15 cellular contexts compared by ENCODE assay signal in genomic region chrY:16636254-16636653, GRCh38.
DNase-seq lines count a peak whose midpoint lies in the region; ATAC-seq, FAIRE-seq and TF ChIP-seq lines count a peak whose summit lies in the region.
"Had no signal": no experiment of that assay in that cellular context is flagged by ENCODE, and none has a peak within 500 bp of the region (broad histone marks: within the 10 kb centered on the region; RNA-seq: fewer than 3 reads in every experiment).

No MANE protein-coding gene starts in this region.

- no peak overlapping the region for H3K9ac ChIP-seq in kidney (ENCODE audit: low read length in 2 of 2)

- H3K9me3 ChIP-seq in kidney (ENCODE audit: control insufficient read depth in 1 of 2, low read length in 2 of 2), result no peaks in the 10 kb centered on the region
- H3K9me3 ChIP-seq: SJCRH30 had no signal

- no peak for FAIRE-seq in kidney (lab: Jason Lieb, UNC)
- FAIRE-seq: D721Med had no signal

- no peaks in the 10 kb centered on the region for H3K4me1 ChIP-seq in kidney (ENCODE audit: control insufficient read depth in 1 of 2, insufficient read depth in 1 of 2, low read depth in 1 of 2, low read length in 2 of 2)
- H3K4me1 ChIP-seq: SJCRH30 had no signal

- no peak for TF ChIP-seq CTCF in epithelial cell of proximal tubule (conservative IDR thresholded peaks at IDR 0.05; ENCODE audit: low read depth, low read length)
- no peak for TF ChIP-seq CTCF in kidney (IDR thresholded peaks at IDR 0.05; ENCODE audit: borderline replicate concordance, extremely low read depth, insufficient read depth)

- H3K36me3 ChIP-seq in kidney (ENCODE audit: control insufficient read depth in 1 of 2, insufficient read depth in 2 of 2, low read length in 2 of 2), result no peaks in the 10 kb centered on the region
- H3K36me3 ChIP-seq: SJCRH30 had no signal

- ATAC-seq in GM19043 (IDR thresholded peaks at IDR 0.05; ENCODE audit: low read depth, unreplicated experiment), result peak; percentile 96
- ATAC-seq in HG02623 (IDR thresholded peaks at IDR 0.05; ENCODE audit: unreplicated experiment), result peak; percentile 96
- peak; percentile 95 for ATAC-seq in HG03442 (IDR thresholded peaks at IDR 0.05; ENCODE audit: unreplicated experiment)
- ATAC-seq: activated T-cell treated with anti-CD3 and anti-CD28 coated beads, Interleukin-2, amount 50 U/mL, for 4 hours; right cardiac atrium had no signal

- intact Hi-C loops in kidney (cut with DNase I), result no loop called here

- H3K4me3 ChIP-seq in epithelial cell of proximal tubule (ENCODE audit: low read depth, low read length), result peak overlapping the region; percentile 10
- H3K4me3 ChIP-seq in kidney (ENCODE audit: low read length in 2 of 2), result peak overlapping the region in 1 of 2 donors; percentile 3
- H3K4me3 ChIP-seq: SJCRH30 had no signal

- no peak overlapping the region for H3K27ac ChIP-seq in kidney (ENCODE audit: low read depth in 2 of 2, low read length in 2 of 2)
- H3K27ac ChIP-seq: SJCRH30 had no signal

- DNase-seq in epithelial cell of proximal tubule (ENCODE audit: low read depth), result no peak
- DNase-seq in kidney, result no peak
- DNase-seq in AML-193 (lab: John Stamatoyannopoulos, UW), result no peak
- no peak for DNase-seq in dedifferentiated amniotic fluid mesenchymal stem cell (ENCODE audit: extremely low spot score)
- no peak for DNase-seq in NK-92 treated with Interleukin-12 subunit alpha and Interleukin-12 subunit beta, amount 100 ng/mL, for 24 hours (lab: John Stamatoyannopoulos, UW)
- DNase-seq: activated T-cell treated with anti-CD3 and anti-CD28 coated beads, Interleukin-2, amount 50 U/mL, for 4 hours; effector CD4-positive, alpha-beta T cell; H9; NCI-H2171 treated with DMSO at 0.1 percent for 48 hours; right cardiac atrium; SJCRH30 had no signal
